ENCODE assay signal across 8 cellular contexts in genomic region chr15:90221251-90221900, GRCh38. TPM values are rescaled to one million over a fixed set of nuclear protein-coding genes. Genes with fewer than 3 reads are reported as not detected.
DNase-seq lines count a peak whose midpoint lies in the region; ATAC-seq and TF ChIP-seq lines count a peak whose summit lies in the region.

No MANE protein-coding gene starts in this region.

- H3K27ac ChIP-seq in heart left ventricle, result peak overlapping the region in 8 of 12 donors; percentile 25 to 62 (median 50)

- ATAC-seq in heart left ventricle (peak; percentile 55 to 87 (median 80)), HG03045 (IDR thresholded peaks at IDR 0.05; ENCODE audit: unreplicated experiment) (no peak)

- H3K4me3 ChIP-seq in BJ (ENCODE audit: low read depth, low read length) (no peak overlapping the region), heart left ventricle (no peak overlapping the region)

- H3K36me3 ChIP-seq in BJ (ENCODE audit: control insufficient read depth, insufficient read depth, low read length) (peaks cover 23% of the 10 kb centered on the region), heart left ventricle (peaks cover 0 to 51% (median 43%) of the 10 kb centered on the region in 9 donors)

- CTCF ChIA-PET in BJ (lab: Yijun Ruan, JAX), result interaction anchor here (0.5 to 5.5 kb wide), 35 partner anchors 10 to 896 kb away, joined by 3 to 46 read pairs (median 4); partner anchors contain the start of genes CIB1, GDPGP1, IDH2 and SEMA4B

- DNase-seq in BJ (ENCODE audit: low read depth) (no peak), GM13976 (ENCODE audit: low spot score) (peak; percentile 82), NCI-H510A treated with DMSO at 0.1 percent for 48 hours (lab: John Stamatoyannopoulos, UW) (peak; percentile 34), amniotic epithelial cell (ENCODE audit: low read depth) (peak; percentile 77), heart left ventricle (peak; percentile 80 to 85 (median 82)), pulmonary artery endothelial cell (ENCODE audit: low read depth, low spot score) (peak; percentile 49), NCI-H2029 treated with DMSO at 0.1 percent for 48 hours (lab: John Stamatoyannopoulos, UW) (no peak)

- H3K4me1 ChIP-seq in heart left ventricle, result peaks cover 0 to 14% (median 8%) of the 10 kb centered on the region in 12 donors

- H3K9me3 ChIP-seq in heart left ventricle, result no peaks in the 10 kb centered on the region

- H3K27me3 ChIP-seq in BJ (ENCODE audit: control insufficient read depth, insufficient read depth, low read length) (no peaks in the 10 kb centered on the region), heart left ventricle (no peaks in the 10 kb centered on the region)

- TF ChIP-seq POLR2A in heart left ventricle (IDR thresholded peaks at IDR 0.05), result no peak

- 39 to 59% (median 46%) methylated on average over 7 to 14 of the region's 14 CpGs for WGBS in heart left ventricle, 4 donors

- POLR2A ChIA-PET in BJ (lab: Charles Lee), result no interaction called here

- in situ Hi-C loops in GM13976 (cut with MboI; ENCODE audit: low sequenced_read_pairs, unreplicated experiment), result no loop called here

- TF ChIP-seq CTCF in BJ (IDR thresholded peaks at IDR 0.05; ENCODE audit: insufficient read depth, low read depth, low read length) (peak; percentile 92), GM13976 (IDR thresholded peaks at IDR 0.05; ENCODE audit: borderline replicate concordance, control extremely low read depth, extremely low read depth, insufficient read depth, missing control alignments) (peak; percentile 74), heart left ventricle (IDR thresholded peaks at IDR 0.05) (peak; percentile 62 to 89 (median 72))

- intact Hi-C loops in heart left ventricle (cut with DNase I), result loop anchor here in 2 of 10 donors (5.0 kb wide), 2 partner anchors 34 to 119 kb away; partner anchors contain the start of gene IDH2 (in 1 of the 2)

RNA-seq across cellular contexts. Expression of gene CIB1, which starts 12.4 kb away (rescaled TPM):
- polyA plus RNA-seq in BJ (2011; rRNA removed) (60.5 and 102 TPM in 2 replicates), heart left ventricle (100 to 1,000 TPM in 1 of 2 donors, 10 to 100 TPM in 1; 78.2 to 145 TPM)
- polyA minus RNA-seq in BJ (2011; rRNA and poly(A)+ RNA removed), result 17.8 and 34.4 TPM in 2 replicates
- total RNA-seq in heart left ventricle (100 to 1,000 TPM in 1 of 9 donors, 10 to 100 TPM in 8; 38.7 to 107 (median 80.8) TPM), pulmonary artery endothelial cell (33.4 and 44.6 TPM in 2 replicates)

RNA-seq across cellular contexts. Expression of gene GDPGP1, which starts 12.6 kb away (rescaled TPM):
- polyA plus RNA-seq in BJ (2011; rRNA removed) (2.4 and 4.8 TPM in 2 replicates), heart left ventricle (1 to 10 TPM; 4.8 to 5.4 TPM)
- 12.4 and 17.6 TPM in 2 replicates for polyA minus RNA-seq in BJ (2011; rRNA and poly(A)+ RNA removed)
- total RNA-seq in heart left ventricle (10 to 100 TPM in 6 of 9 donors, 1 to 10 TPM in 3; 5.9 to 18.9 (median 13.6) TPM), pulmonary artery endothelial cell (7.3 and 10.2 TPM in 2 replicates)

RNA-seq across cellular contexts. Expression of gene SEMA4B, which starts 20.2 kb away (rescaled TPM):
- polyA plus RNA-seq in BJ (2011; rRNA removed), result 9.2 and 17.5 TPM in 2 replicates
- polyA minus RNA-seq in BJ (2011; rRNA and poly(A)+ RNA removed), result 9.0 and 10.9 TPM in 2 replicates
- 100 to 1,000 TPM in 1 of 9 donors, 10 to 100 TPM in 8; 14.8 to 105 (median 21.0) TPM for total RNA-seq in heart left ventricle
- polyA plus RNA-seq in heart left ventricle, result 10 to 100 TPM; 13.8 to 36.3 TPM
- 12.5 and 15.9 TPM in 2 replicates for total RNA-seq in pulmonary artery endothelial cell

RNA-seq across cellular contexts. Expression of gene TTLL13, which starts 28.0 kb away (rescaled TPM):
- polyA plus RNA-seq in BJ (2011; rRNA removed) (0.04 and 0.05 TPM in 2 replicates), heart left ventricle (under 1 TPM; 0.07 to 0.11 TPM)
- polyA minus RNA-seq in BJ (2011; rRNA and poly(A)+ RNA removed), result 0.24 TPM in 1 of 2 replicates, not detected in the other
- total RNA-seq in heart left ventricle (under 1 TPM in 4 of 9 donors, not detected in 5; 0.13 to 0.35 (median 0.23) TPM), pulmonary artery endothelial cell (0.04 TPM in 1 of 2 replicates, not detected in the other)

RNA-seq across cellular contexts. Expression of gene NGRN, which starts 44.1 kb away (rescaled TPM):
- 63.5 and 76.8 TPM in 2 replicates for polyA plus RNA-seq in BJ (2011; rRNA removed)
- polyA minus RNA-seq in BJ (2011; rRNA and poly(A)+ RNA removed), result 14.5 and 35.8 TPM in 2 replicates
- total RNA-seq in heart left ventricle, result 100 to 1,000 TPM in 8 of 9 donors, 10 to 100 TPM in 1; 93.2 to 149 (median 116) TPM
- polyA plus RNA-seq in heart left ventricle, result 100 to 1,000 TPM; 119 to 142 TPM
- total RNA-seq in pulmonary artery endothelial cell, result 53.4 and 87.3 TPM in 2 replicates

Comparison
In these comparisons a context has a peak if more than half of its experiments do, and no peak if none do; other contexts are left out.
1. DNase-seq: peak in GM13976 (single experiment), NCI-H510A treated with DMSO at 0.1 percent for 48 hours (single experiment), amniotic epithelial cell (single experiment), heart left ventricle (5 of 5) and pulmonary artery endothelial cell (single experiment); none in BJ (single experiment) and NCI-H2029 treated with DMSO at 0.1 percent for 48 hours (single experiment).
2. Peak in every context shown above with its lines, with median percentiles within 50 percentile points of each other: CTCF ChIP-seq.